ENCODE assay signal across 8 cellular contexts in genomic region chr19:33280351-33280921, GRCh38. TPM values are rescaled to one million over a fixed set of nuclear protein-coding genes. Genes with fewer than 3 reads are reported as not detected.
DNase-seq lines count a peak whose midpoint lies in the region; ATAC-seq and TF ChIP-seq lines count a peak whose summit lies in the region.

No MANE protein-coding gene starts in this region.

- H3K36me3 ChIP-seq in heart right ventricle (no peaks in the 10 kb centered on the region), right atrium auricular region (no peaks in the 10 kb centered on the region), aorta (ENCODE audit: control insufficient read depth in 1 of 2, insufficient read depth in 2 of 2, low read length in 1 of 2) (no peaks in the 10 kb centered on the region), HAP-1 (replicated peaks) (no peaks in the 10 kb centered on the region)

- TF ChIP-seq CTCF in heart right ventricle (IDR thresholded peaks at IDR 0.05): no peak
- no peak for TF ChIP-seq CTCF in right atrium auricular region (IDR thresholded peaks at IDR 0.05)

- no peaks in the 10 kb centered on the region for H3K36me3 Mint-ChIP-seq in activated naive CD4-positive, alpha-beta T cell treated with anti-CD3 and anti-CD28 coated beads, Interleukin-2, amount 50 U/mL, for 72 hours

- no peaks in the 10 kb centered on the region for H3K9me3 ChIP-seq in heart right ventricle
- H3K9me3 ChIP-seq in right atrium auricular region: no peaks in the 10 kb centered on the region
- H3K9me3 ChIP-seq in aorta (ENCODE audit: control insufficient read depth, low read length): no peaks in the 10 kb centered on the region
- no peaks in the 10 kb centered on the region for H3K9me3 ChIP-seq in HAP-1

- no peaks in the 10 kb centered on the region for H3K9me3 Mint-ChIP-seq in activated naive CD4-positive, alpha-beta T cell treated with anti-CD3 and anti-CD28 coated beads, Interleukin-2, amount 50 U/mL, for 72 hours

- H3K27me3 ChIP-seq in heart right ventricle (peaks cover 0 to 15% (median 0%) of the 10 kb centered on the region in 7 donors), right atrium auricular region (no peaks in the 10 kb centered on the region), aorta (ENCODE audit: control insufficient read depth in 1 of 2, insufficient read depth in 2 of 2, low read length in 1 of 2) (no peaks in the 10 kb centered on the region), HAP-1 (ENCODE audit: low read depth) (no peaks in the 10 kb centered on the region)

- intact Hi-C loops in heart right ventricle (cut with DNase I): no loop called here
- intact Hi-C loops in aorta (cut with DNase I): no loop called here

- H3K4me1 ChIP-seq in heart right ventricle (peaks cover 0 to 43% (median 0%) of the 10 kb centered on the region in 9 donors), right atrium auricular region (no peaks in the 10 kb centered on the region), aorta (ENCODE audit: control insufficient read depth in 1 of 2, insufficient read depth in 2 of 2, low read length in 2 of 2) (no peaks in the 10 kb centered on the region), HAP-1 (peaks cover 3% of the 10 kb centered on the region)

- H3K4me3 ChIP-seq in heart right ventricle (no peak overlapping the region), right atrium auricular region (no peak overlapping the region), aorta (ENCODE audit: low read length in 2 of 2) (no peak overlapping the region), HAP-1 (no peak overlapping the region)

- in situ Hi-C loops in HAP-1 (cut with MboI; ENCODE audit: low sequenced_read_pairs): no loop called here

- ATAC-seq in heart right ventricle (peak in 6 of 8 donors; percentile 5 to 57 (median 34)), HG03280 (IDR thresholded peaks at IDR 0.05; ENCODE audit: unreplicated experiment) (peak; percentile 66), aorta (ENCODE audit: low FRiP score) (peak; percentile 49)
- ATAC-seq in activated naive CD4-positive, alpha-beta T cell treated with anti-CD3 and anti-CD28 coated beads, Interleukin-2, amount 50 U/mL, for 72 hours: peak; percentile 94 to 97

- DNase-seq in heart right ventricle (no peak), right atrium auricular region (ENCODE audit: low spot score) (no peak), aorta (peak in 1 of 2 donors; percentile 17), HAP-1 (ENCODE audit: low spot score in 2 of 2) (no peak), NCI-H748 (lab: John Stamatoyannopoulos, UW; ENCODE audit: unreplicated experiment) (no peak)
- DNase-seq in activated naive CD4-positive, alpha-beta T cell treated with anti-CD3 and anti-CD28 coated beads, Interleukin-2, amount 50 U/mL, for 72 hours (ENCODE audit: low spot score in 2 of 2): peak in 1 of 2 donors; percentile 61
- DNase-seq in NK-92 treated with Interleukin-12 subunit alpha and Interleukin-12 subunit beta, amount 100 ng/mL, for 24 hours (lab: John Stamatoyannopoulos, UW): no peak

- H3K27ac Mint-ChIP-seq in activated naive CD4-positive, alpha-beta T cell treated with anti-CD3 and anti-CD28 coated beads, Interleukin-2, amount 50 U/mL, for 72 hours: peak overlapping the region in 1 of 2 donors; percentile 97

- WGBS in heart right ventricle, 2 donors: 80 to 86% methylated on average over 8 of the region's 8 CpGs
- 84 to 89% methylated on average over 8 of the region's 8 CpGs for WGBS in aorta, 2 donors

- H3K27ac ChIP-seq in heart right ventricle: peak overlapping the region in 1 of 10 donors; percentile 44
- no peak overlapping the region for H3K27ac ChIP-seq in right atrium auricular region
- H3K27ac ChIP-seq in aorta (ENCODE audit: low read depth in 1 of 2, low read length in 2 of 2): no peak overlapping the region

RNA-seq across cellular contexts. Expression of gene CEBPA, which starts 21.9 kb away (rescaled TPM):
- 1 to 10 TPM in 8 of 10 donors, under 1 TPM in 2; 0.71 to 7.7 (median 2.8) TPM for total RNA-seq in heart right ventricle
- 1 to 10 TPM; 3.4 to 4.4 TPM for polyA plus RNA-seq in heart right ventricle
- 10 to 100 TPM in 1 of 2 donors, 1 to 10 TPM in 1; 1.3 to 11.0 TPM for total RNA-seq in right atrium auricular region
- total RNA-seq in activated naive CD4-positive, alpha-beta T cell treated with anti-CD3 and anti-CD28 coated beads, Interleukin-2, amount 50 U/mL, for 72 hours: under 1 TPM in 1 of 2 donors, not detected in 1; 0.49 TPM
- 10 to 100 TPM in 1 of 2 donors, 1 to 10 TPM in 1; 6.1 to 10.3 TPM for total RNA-seq in aorta
- 10 to 100 TPM in 1 of 2 donors, 1 to 10 TPM in 1; 1.0 to 14.3 TPM for polyA plus RNA-seq in aorta

RNA-seq across cellular contexts. Expression of gene SLC7A10, which starts 54.8 kb away (rescaled TPM):
- total RNA-seq in heart right ventricle (under 1 TPM in 3 of 10 donors, not detected in 7; 0.31 to 0.70 (median 0.64) TPM), right atrium auricular region (under 1 TPM in 1 of 2 donors, not detected in 1; 0.79 TPM), aorta (under 1 TPM in 1 of 2 donors, not detected in 1; 0.63 TPM)
- polyA plus RNA-seq in heart right ventricle (under 1 TPM; 0.61 to 0.66 TPM), aorta (not detected)
- not detected for total RNA-seq in activated naive CD4-positive, alpha-beta T cell treated with anti-CD3 and anti-CD28 coated beads, Interleukin-2, amount 50 U/mL, for 72 hours

Comparison
In these comparisons a context has a peak if more than half of its experiments do, and no peak if none do; other contexts are left out.
1. ATAC-seq: peak in every context shown above with its lines; median percentile 96 in activated naive CD4-positive, alpha-beta T cell treated with anti-CD3 and anti-CD28 coated beads, Interleukin-2, amount 50 U/mL, for 72 hours; 66 in HG03280; 49 in aorta; 34 in heart right ventricle.